1 cellular context compared by ENCODE assay signal in the genomic region with DNA sequence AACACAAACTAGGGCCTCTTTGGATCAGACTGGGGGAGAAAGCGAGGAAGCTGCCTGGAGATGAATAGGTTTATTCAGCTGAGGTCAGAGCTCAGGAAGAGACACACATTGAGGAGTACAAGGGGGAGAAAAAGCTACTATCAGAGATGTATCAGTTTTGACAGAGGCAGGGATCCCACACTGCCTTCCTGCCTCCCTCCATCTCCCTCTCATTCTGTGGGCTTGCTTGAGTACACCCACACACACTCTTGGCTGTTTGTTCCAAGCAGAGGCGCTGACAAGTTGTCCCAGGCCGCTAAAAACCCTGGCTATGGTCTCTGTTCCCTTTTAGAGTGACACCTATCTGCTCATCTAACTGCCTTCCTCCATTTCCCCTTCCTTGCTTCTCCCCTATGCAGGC.
TF ChIP-seq lines count a peak whose summit lies in the region.

No MANE protein-coding gene starts in this region.

TF ChIP-seq in HepG2, 621 proteins besides CTCF, POLR2A, EP300 and RAD21:
- TF ChIP-seq, protein P1, sequence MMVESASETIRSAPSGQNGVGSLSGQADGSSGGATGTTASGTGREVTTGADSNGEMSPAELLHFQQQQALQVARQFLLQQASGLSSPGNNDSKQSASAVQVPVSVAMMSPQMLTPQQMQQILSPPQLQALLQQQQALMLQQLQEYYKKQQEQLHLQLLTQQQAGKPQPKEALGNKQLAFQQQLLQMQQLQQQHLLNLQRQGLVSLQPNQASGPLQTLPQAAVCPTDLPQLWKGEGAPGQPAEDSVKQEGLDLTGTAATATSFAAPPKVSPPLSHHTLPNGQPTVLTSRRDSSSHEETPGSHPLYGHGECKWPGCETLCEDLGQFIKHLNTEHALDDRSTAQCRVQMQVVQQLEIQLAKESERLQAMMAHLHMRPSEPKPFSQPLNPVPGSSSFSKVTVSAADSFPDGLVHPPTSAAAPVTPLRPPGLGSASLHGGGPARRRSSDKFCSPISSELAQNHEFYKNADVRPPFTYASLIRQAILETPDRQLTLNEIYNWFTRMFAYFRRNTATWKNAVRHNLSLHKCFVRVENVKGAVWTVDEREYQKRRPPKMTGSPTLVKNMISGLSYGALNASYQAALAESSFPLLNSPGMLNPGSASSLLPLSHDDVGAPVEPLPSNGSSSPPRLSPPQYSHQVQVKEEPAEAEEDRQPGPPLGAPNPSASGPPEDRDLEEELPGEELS (CRISPR knock-in tag; IDR thresholded peaks at IDR 0.05): no peak
- TF ChIP-seq ARHGAP35 (CRISPR knock-in tag; IDR thresholded peaks at IDR 0.05; ENCODE audit: borderline replicate concordance): no peak
- TF ChIP-seq, protein P2, sequence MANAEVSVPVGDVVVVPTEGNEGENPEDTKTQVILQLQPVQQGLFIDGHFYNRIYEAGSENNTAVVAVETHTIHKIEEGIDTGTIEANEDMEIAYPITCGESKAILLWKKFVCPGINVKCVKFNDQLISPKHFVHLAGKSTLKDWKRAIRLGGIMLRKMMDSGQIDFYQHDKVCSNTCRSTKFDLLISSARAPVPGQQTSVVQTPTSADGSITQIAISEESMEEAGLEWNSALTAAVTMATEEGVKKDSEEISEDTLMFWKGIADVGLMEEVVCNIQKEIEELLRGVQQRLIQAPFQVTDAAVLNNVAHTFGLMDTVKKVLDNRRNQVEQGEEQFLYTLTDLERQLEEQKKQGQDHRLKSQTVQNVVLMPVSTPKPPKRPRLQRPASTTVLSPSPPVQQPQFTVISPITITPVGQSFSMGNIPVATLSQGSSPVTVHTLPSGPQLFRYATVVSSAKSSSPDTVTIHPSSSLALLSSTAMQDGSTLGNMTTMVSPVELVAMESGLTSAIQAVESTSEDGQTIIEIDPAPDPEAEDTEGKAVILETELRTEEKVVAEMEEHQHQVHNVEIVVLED (CRISPR knock-in tag; IDR thresholded peaks at IDR 0.05; ENCODE audit: borderline replicate concordance): no peak
- no peak for TF ChIP-seq ZMYM2 (CRISPR knock-in tag; IDR thresholded peaks at IDR 0.05)
- TF ChIP-seq, protein P3, sequence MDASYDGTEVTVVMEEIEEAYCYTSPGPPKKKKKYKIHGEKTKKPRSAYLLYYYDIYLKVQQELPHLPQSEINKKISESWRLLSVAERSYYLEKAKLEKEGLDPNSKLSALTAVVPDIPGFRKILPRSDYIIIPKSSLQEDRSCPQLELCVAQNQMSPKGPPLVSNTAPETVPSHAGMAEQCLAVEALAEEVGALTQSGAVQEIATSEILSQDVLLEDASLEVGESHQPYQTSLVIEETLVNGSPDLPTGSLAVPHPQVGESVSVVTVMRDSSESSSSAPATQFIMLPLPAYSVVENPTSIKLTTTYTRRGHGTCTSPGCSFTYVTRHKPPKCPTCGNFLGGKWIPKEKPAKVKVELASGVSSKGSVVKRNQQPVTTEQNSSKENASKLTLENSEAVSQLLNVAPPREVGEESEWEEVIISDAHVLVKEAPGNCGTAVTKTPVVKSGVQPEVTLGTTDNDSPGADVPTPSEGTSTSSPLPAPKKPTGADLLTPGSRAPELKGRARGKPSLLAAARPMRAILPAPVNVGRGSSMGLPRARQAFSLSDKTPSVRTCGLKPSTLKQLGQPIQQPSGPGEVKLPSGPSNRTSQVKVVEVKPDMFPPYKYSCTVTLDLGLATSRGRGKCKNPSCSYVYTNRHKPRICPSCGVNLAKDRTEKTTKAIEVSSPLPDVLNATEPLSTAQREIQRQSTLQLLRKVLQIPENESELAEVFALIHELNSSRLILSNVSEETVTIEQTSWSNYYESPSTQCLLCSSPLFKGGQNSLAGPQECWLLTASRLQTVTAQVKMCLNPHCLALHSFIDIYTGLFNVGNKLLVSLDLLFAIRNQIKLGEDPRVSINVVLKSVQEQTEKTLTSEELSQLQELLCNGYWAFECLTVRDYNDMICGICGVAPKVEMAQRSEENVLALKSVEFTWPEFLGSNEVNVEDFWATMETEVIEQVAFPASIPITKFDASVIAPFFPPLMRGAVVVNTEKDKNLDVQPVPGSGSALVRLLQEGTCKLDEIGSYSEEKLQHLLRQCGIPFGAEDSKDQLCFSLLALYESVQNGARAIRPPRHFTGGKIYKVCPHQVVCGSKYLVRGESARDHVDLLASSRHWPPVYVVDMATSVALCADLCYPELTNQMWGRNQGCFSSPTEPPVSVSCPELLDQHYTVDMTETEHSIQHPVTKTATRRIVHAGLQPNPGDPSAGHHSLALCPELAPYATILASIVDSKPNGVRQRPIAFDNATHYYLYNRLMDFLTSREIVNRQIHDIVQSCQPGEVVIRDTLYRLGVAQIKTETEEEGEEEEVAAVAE (CRISPR knock-in tag; IDR thresholded peaks at IDR 0.05; ENCODE audit: borderline replicate concordance): no peak
